In the genomic region with DNA sequence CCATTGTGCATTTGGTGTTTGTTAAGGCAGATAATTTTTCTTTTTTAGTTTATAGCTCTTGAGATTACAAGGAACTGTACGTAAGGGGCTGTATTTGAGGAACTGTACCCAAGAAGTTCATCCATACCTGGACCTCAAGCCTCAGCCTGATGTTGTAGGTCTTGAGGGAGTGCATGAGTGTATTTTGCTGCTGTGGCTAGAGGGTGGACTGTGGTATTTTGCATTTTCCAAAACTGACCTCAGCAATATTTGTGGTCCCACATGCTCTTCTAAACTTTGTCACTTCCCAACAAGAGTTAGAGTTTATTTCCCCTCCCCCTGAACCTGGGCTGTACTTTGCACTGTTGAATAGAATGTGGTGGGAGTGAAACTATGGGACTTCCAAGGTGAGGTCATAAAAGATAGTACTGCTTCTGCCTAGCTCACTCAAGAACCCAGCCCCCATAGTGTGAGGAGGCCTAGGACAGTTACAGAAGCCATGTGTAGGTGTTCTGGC, we compare ENCODE assay signal across 1 cellular context.
TF ChIP-seq lines count a peak whose summit lies in the region.

No MANE protein-coding gene starts in this region.

TF ChIP-seq in GM23338, 12 proteins besides CTCF, POLR2A, EP300 and RAD21 (continued from another document):
- TF ChIP-seq, protein P1, sequence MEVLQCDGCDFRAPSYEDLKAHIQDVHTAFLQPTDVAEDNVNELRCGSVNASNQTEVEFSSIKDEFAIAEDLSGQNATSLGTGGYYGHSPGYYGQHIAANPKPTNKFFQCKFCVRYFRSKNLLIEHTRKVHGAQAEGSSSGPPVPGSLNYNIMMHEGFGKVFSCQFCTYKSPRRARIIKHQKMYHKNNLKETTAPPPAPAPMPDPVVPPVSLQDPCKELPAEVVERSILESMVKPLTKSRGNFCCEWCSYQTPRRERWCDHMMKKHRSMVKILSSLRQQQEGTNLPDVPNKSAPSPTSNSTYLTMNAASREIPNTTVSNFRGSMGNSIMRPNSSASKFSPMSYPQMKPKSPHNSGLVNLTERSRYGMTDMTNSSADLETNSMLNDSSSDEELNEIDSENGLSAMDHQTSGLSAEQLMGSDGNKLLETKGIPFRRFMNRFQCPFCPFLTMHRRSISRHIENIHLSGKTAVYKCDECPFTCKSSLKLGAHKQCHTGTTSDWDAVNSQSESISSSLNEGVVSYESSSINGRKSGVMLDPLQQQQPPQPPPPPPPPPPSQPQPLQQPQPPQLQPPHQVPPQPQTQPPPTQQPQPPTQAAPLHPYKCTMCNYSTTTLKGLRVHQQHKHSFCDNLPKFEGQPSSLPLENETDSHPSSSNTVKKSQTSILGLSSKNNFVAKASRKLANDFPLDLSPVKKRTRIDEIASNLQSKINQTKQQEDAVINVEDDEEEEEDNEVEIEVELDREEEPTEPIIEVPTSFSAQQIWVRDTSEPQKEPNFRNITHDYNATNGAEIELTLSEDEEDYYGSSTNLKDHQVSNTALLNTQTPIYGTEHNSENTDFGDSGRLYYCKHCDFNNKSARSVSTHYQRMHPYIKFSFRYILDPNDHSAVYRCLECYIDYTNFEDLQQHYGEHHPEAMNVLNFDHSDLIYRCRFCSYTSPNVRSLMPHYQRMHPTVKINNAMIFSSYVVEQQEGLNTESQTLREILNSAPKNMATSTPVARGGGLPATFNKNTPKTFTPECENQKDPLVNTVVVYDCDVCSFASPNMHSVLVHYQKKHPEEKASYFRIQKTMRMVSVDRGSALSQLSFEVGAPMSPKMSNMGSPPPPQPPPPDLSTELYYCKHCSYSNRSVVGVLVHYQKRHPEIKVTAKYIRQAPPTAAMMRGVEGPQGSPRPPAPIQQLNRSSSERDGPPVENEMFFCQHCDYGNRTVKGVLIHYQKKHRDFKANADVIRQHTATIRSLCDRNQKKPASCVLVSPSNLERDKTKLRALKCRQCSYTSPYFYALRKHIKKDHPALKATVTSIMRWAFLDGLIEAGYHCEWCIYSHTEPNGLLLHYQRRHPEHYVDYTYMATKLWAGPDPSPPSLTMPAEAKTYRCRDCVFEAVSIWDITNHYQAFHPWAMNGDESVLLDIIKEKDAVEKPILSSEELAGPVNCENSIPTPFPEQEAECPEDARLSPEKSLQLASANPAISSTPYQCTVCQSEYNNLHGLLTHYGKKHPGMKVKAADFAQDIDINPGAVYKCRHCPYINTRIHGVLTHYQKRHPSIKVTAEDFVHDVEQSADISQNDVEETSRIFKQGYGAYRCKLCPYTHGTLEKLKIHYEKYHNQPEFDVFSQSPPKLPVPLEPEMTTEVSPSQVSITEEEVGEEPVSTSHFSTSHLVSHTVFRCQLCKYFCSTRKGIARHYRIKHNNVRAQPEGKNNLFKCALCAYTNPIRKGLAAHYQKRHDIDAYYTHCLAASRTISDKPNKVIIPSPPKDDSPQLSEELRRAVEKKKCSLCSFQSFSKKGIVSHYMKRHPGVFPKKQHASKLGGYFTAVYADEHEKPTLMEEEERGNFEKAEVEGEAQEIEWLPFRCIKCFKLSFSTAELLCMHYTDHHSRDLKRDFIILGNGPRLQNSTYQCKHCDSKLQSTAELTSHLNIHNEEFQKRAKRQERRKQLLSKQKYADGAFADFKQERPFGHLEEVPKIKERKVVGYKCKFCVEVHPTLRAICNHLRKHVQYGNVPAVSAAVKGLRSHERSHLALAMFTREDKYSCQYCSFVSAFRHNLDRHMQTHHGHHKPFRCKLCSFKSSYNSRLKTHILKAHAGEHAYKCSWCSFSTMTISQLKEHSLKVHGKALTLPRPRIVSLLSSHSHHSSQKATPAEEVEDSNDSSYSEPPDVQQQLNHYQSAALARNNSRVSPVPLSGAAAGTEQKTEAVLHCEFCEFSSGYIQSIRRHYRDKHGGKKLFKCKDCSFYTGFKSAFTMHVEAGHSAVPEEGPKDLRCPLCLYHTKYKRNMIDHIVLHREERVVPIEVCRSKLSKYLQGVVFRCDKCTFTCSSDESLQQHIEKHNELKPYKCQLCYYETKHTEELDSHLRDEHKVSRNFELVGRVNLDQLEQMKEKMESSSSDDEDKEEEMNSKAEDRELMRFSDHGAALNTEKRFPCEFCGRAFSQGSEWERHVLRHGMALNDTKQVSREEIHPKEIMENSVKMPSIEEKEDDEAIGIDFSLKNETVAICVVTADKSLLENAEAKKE (CRISPR knock-in tag; IDR thresholded peaks at IDR 0.05), result no peak
- TF ChIP-seq EZH2phosphoT487 (IDR thresholded peaks at IDR 0.05; ENCODE audit: unreplicated experiment) (no peak), ZNF114 (CRISPR knock-in tag; IDR thresholded peaks at IDR 0.05) (no peak), NANOG (IDR thresholded peaks at IDR 0.05; ENCODE audit: borderline replicate concordance) (no peak), JUNB (IDR thresholded peaks at IDR 0.05; ENCODE audit: unreplicated experiment) (no peak)
